ENCODE assay signal across 14 cellular contexts in genomic region chr7:27890205-27890849, GRCh38.
DNase-seq lines count a peak whose midpoint lies in the region; ATAC-seq and TF ChIP-seq lines count a peak whose summit lies in the region.
"Had no signal": no experiment of that assay in that cellular context is flagged by ENCODE, and none has a peak within 500 bp of the region (broad histone marks: within the 10 kb centered on the region; RNA-seq: fewer than 3 reads in every experiment).

No MANE protein-coding gene starts in this region.

- peak; percentile 99 for ATAC-seq in GM18870 (IDR thresholded peaks at IDR 0.05; ENCODE audit: unreplicated experiment)
- peak; percentile 99 for ATAC-seq in GM21423 (IDR thresholded peaks at IDR 0.05; ENCODE audit: unreplicated experiment)
- ATAC-seq in HG03060 (IDR thresholded peaks at IDR 0.05; ENCODE audit: low read depth, unreplicated experiment): peak; percentile 97
- peak; percentile 78 for ATAC-seq in activated T-helper 17 cell treated with anti-CD3 and anti-CD28 coated beads, Interleukin-2, amount 50 U/mL, for 72 hours (replicated peaks)
- ATAC-seq in omental fat pad (ENCODE audit: low FRiP score): no peak

- TF ChIP-seq CTCF in omental fat pad (IDR thresholded peaks at IDR 0.05): no peak

- H3K9me3 Mint-ChIP-seq in activated T-helper 17 cell treated with anti-CD3 and anti-CD28 coated beads, Interleukin-2, amount 50 U/mL, for 72 hours: no peaks in the 10 kb centered on the region
- H3K9me3 Mint-ChIP-seq: activated naive CD8-positive, alpha-beta T cell treated with anti-CD3 and anti-CD28 coated beads for 36 hours; neural progenitor cell had no signal

- DNase-seq in omental fat pad (ENCODE audit: low spot score): no peak
- no peak for DNase-seq in NCI-H2227 treated with DMSO at 0.1 percent for 48 hours (lab: John Stamatoyannopoulos, UW)
- no peak for DNase-seq in retina
- DNase-seq in DMS114 treated with DMSO at 0.1 percent for 48 hours (lab: John Stamatoyannopoulos, UW; ENCODE audit: unreplicated experiment): no peak
- DNase-seq: activated naive CD8-positive, alpha-beta T cell treated with anti-CD3 and anti-CD28 coated beads for 36 hours; DMS79 treated with DMSO at 0.1 percent for 48 hours; NCI-H1436 treated with DMSO at 0.1 percent for 48 hours; stimulated activated CD4-positive, alpha-beta T cell treated with anti-CD3 and anti-CD28 coated beads, Interleukin-1b, Interleukin-23, amount 100 ng/mL, for 48 hours; testis had no signal

- no peak overlapping the region for H3K4me3 Mint-ChIP-seq in activated T-helper 17 cell treated with anti-CD3 and anti-CD28 coated beads, Interleukin-2, amount 50 U/mL, for 72 hours
- H3K4me3 Mint-ChIP-seq: activated naive CD8-positive, alpha-beta T cell treated with anti-CD3 and anti-CD28 coated beads for 36 hours; neural progenitor cell had no signal

- H3K27ac Mint-ChIP-seq in activated T-helper 17 cell treated with anti-CD3 and anti-CD28 coated beads, Interleukin-2, amount 50 U/mL, for 72 hours: no peak overlapping the region
- H3K27ac Mint-ChIP-seq: activated naive CD8-positive, alpha-beta T cell treated with anti-CD3 and anti-CD28 coated beads for 36 hours; neural progenitor cell had no signal

- H3K36me3 Mint-ChIP-seq in activated T-helper 17 cell treated with anti-CD3 and anti-CD28 coated beads, Interleukin-2, amount 50 U/mL, for 72 hours (ENCODE audit: low read depth): peaks cover 53% of the 10 kb centered on the region
- H3K36me3 Mint-ChIP-seq: neural progenitor cell had no signal

- H3K4me1 Mint-ChIP-seq in activated T-helper 17 cell treated with anti-CD3 and anti-CD28 coated beads, Interleukin-2, amount 50 U/mL, for 72 hours: no peaks in the 10 kb centered on the region

- H3K27me3 Mint-ChIP-seq in activated T-helper 17 cell treated with anti-CD3 and anti-CD28 coated beads, Interleukin-2, amount 50 U/mL, for 72 hours: no peaks in the 10 kb centered on the region
- H3K27me3 Mint-ChIP-seq: activated naive CD8-positive, alpha-beta T cell treated with anti-CD3 and anti-CD28 coated beads for 36 hours had no signal
